Comparison of ENCODE assay signal across 7 cellular contexts in the genomic region with DNA sequence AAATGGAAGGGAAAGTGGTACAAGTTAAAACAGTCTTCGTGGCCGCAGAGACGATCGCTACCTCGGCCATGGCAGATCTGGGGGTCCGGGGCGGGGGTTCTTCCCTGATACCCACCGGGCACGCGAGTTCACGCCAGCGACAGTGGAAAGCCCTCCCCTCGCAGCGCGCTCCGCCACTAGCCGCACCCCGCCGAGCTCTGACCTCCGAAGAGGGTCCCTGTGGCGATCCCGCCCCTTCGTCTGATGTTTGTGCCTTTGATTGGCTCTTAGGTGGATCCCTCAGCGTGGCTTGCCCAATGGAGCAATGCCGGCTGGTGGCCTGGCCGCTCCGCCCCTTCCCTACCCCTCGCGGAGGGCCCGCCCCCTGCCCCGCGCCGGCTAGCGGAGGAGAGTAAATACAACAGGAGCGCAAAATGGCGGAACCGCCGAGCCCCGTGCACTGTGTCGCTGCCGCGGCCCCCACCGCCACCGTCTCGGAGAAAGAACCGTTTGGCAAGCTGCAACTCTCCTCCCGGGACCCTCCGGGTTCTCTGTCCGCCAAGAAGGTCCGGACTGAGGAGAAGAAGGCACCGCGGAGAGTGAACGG.
A peak's percentile ranks its signal among the peaks of the same experiment; 100 is the strongest.
DNase-seq lines count a peak whose midpoint lies in the region; ATAC-seq, FAIRE-seq and TF ChIP-seq lines count a peak whose summit lies in the region.

Gene RSBN1L, plus strand, starts transcription at position 403 of the 586 bp plus-strand sequence. Its CDS starts 11 bp downstream, at position 414.

- DNase-seq in GM18507 (ENCODE audit: extremely low spot score, insufficient read length, low read depth) (peak; percentile 69), NCI-H2029 treated with DMSO at 0.1 percent for 48 hours (lab: John Stamatoyannopoulos, UW) (peak; percentile 92), T-helper 9 cell (peak; percentile 97), astrocyte of the hippocampus (ENCODE audit: low read depth, low spot score) (peak; percentile 99), hippocampal formation (lab: John Stamatoyannopoulos, UW) (peak; percentile 99), retinal pigment epithelial cell (ENCODE audit: low read depth) (peak; percentile 94)

- peak; percentile 96 for ATAC-seq in HG02981 (IDR thresholded peaks at IDR 0.05; ENCODE audit: unreplicated experiment)

- FAIRE-seq in GM18507 (lab: Jason Lieb, UNC) = peak; percentile 92

- TF ChIP-seq CTCF in retinal pigment epithelial cell (conservative IDR thresholded peaks at IDR 0.05; ENCODE audit: low read depth, low read length) = peak; percentile 16

- peak within 1 kb of the TSS; percentile 81 for H3K4me3 ChIP-seq in retinal pigment epithelial cell (ENCODE audit: low read length)

Comparison
In these comparisons a context has a peak if more than half of its experiments do, and no peak if none do; other contexts are left out.
1. Peak in every context shown above with its lines: DNase-seq, ATAC-seq and H3K4me3 ChIP-seq.